In genomic region chr3:14490255-14490654, GRCh38 we compare ENCODE assay signal across 31 cellular contexts. TPM values are rescaled to one million over a fixed set of nuclear protein-coding genes. Genes with fewer than 3 reads are reported as not detected.
A peak's percentile ranks its signal among the peaks of the same experiment; 100 is the strongest.
DNase-seq lines count a peak whose midpoint lies in the region; ATAC-seq and TF ChIP-seq lines count a peak whose summit lies in the region.
"Had no signal": no experiment of that assay in that cellular context is flagged by ENCODE, and none has a peak within 500 bp of the region (broad histone marks: within the 10 kb centered on the region; RNA-seq: fewer than 3 reads in every experiment).

No MANE protein-coding gene starts in this region.

- H3K27me3 ChIP-seq in breast epithelium: no peaks in the 10 kb centered on the region
- no peaks in the 10 kb centered on the region for H3K27me3 ChIP-seq in PC-9 (ENCODE audit: insufficient read depth, low read depth)
- H3K27me3 ChIP-seq: ascending aorta, uterus had no signal

- no peak for ATAC-seq in stimulated activated naive B cell treated with anti-CD40 and anti-IgM and Interleukin-4, amounts not matched to agents 10 μg/mL and 1 μg/mL and 100 μg/mL, for 72 hours (replicated peaks)
- no peak for ATAC-seq in GM18861 (IDR thresholded peaks at IDR 0.05; ENCODE audit: unreplicated experiment)
- ATAC-seq: CD8-positive, alpha-beta T cell; effector memory CD8-positive, alpha-beta T cell; naive thymus-derived CD4-positive, alpha-beta T cell had no signal

- H3K4me1 Mint-ChIP-seq in MCF 10A (ENCODE audit: insufficient read depth, unreplicated experiment): peaks cover 16% of the 10 kb centered on the region
- H3K4me1 Mint-ChIP-seq in stimulated activated naive B cell treated with anti-CD40 and anti-IgM and Interleukin-4, amounts not matched to agents 10 μg/mL and 1 μg/mL and 100 μg/mL, for 72 hours: no peaks in the 10 kb centered on the region
- H3K4me1 Mint-ChIP-seq: activated CD4-positive, alpha-beta memory T cell treated with anti-CD3 and anti-CD28 coated beads, Interleukin-2, amount 10 ng/mL, durations not matched to agents 7 days and 5 days; activated naive CD4-positive, alpha-beta T cell treated with anti-CD3 and anti-CD28 coated beads, Interleukin-2, amount 50 U/mL, for 24 hours; B cell; naive thymus-derived CD4-positive, alpha-beta T cell had no signal

- H3K4me3 ChIP-seq in breast epithelium (no peak overlapping the region), PC-9 (no peak overlapping the region)
- H3K4me3 ChIP-seq: ascending aorta, SK-N-MC, uterus had no signal

- no TSS peak for BruUV-seq in MCF 10A (replicated peaks; lab: Mats Ljungman, UMichigan)
- BruUV-seq in PC-9 (replicated peaks; lab: Mats Ljungman, UMichigan): no TSS peak

- H3K4me2 ChIP-seq in PC-9: peak overlapping the region; percentile 35; the same call in 1 of the 2 replicates

- peak overlapping the region; percentile 29 for H3K27ac Mint-ChIP-seq in MCF 10A (ENCODE audit: low read depth, unreplicated experiment)
- H3K27ac Mint-ChIP-seq in stimulated activated naive B cell treated with anti-CD40 and anti-IgM and Interleukin-4, amounts not matched to agents 10 μg/mL and 1 μg/mL and 100 μg/mL, for 72 hours: peak overlapping the region; percentile 60
- H3K27ac Mint-ChIP-seq: activated CD4-positive, alpha-beta memory T cell treated with anti-CD3 and anti-CD28 coated beads, Interleukin-2, amount 10 ng/mL, durations not matched to agents 7 days and 5 days; activated naive CD4-positive, alpha-beta T cell treated with anti-CD3 and anti-CD28 coated beads, Interleukin-2, amount 50 U/mL, for 24 hours; activated T-helper 2 cell treated with anti-CD3 and anti-CD28 coated beads, Interferon-gamma antibody, Interleukin-2, Interleukin-4, amounts not matched to agents 10 μg/mL and 5 μg/mL and 100 μg/mL, durations not matched to agents 14 hours and 24 hours and 36 hours; B cell; CD8-positive, alpha-beta T cell had no signal

- no peaks in the 10 kb centered on the region for H3K9me3 Mint-ChIP-seq in MCF 10A (ENCODE audit: unreplicated experiment)
- H3K9me3 Mint-ChIP-seq in stimulated activated naive B cell treated with anti-CD40 and anti-IgM and Interleukin-4, amounts not matched to agents 10 μg/mL and 1 μg/mL and 100 μg/mL, for 72 hours: no peaks in the 10 kb centered on the region
- H3K9me3 Mint-ChIP-seq: activated CD4-positive, alpha-beta memory T cell treated with anti-CD3 and anti-CD28 coated beads, Interleukin-2, amount 10 ng/mL, durations not matched to agents 7 days and 5 days; activated naive CD4-positive, alpha-beta T cell treated with anti-CD3 and anti-CD28 coated beads, Interleukin-2, amount 50 U/mL, for 24 hours; activated T-helper 2 cell treated with anti-CD3 and anti-CD28 coated beads, Interferon-gamma antibody, Interleukin-2, Interleukin-4, amounts not matched to agents 10 μg/mL and 5 μg/mL and 100 μg/mL, durations not matched to agents 14 hours and 24 hours and 36 hours; CD8-positive, alpha-beta T cell; effector memory CD8-positive, alpha-beta T cell; naive thymus-derived CD4-positive, alpha-beta T cell had no signal

- TF ChIP-seq CTCF in MCF 10A (IDR thresholded peaks at IDR 0.05; ENCODE audit: unreplicated experiment): no peak
- TF ChIP-seq CTCF in breast epithelium (IDR thresholded peaks at IDR 0.05): no peak
- TF ChIP-seq CTCF in PC-9 (conservative IDR thresholded peaks at IDR 0.05): no peak

- H3K27ac ChIP-seq in breast epithelium (no peak overlapping the region), PC-9 (peak overlapping the region; percentile 72), epithelial cell of prostate (peak overlapping the region; percentile 46)
- H3K27ac ChIP-seq: ascending aorta, SK-N-MC, uterus had no signal

- CTCF ChIA-PET in MCF 10A (lab: Yijun Ruan, JAX) (interaction anchor here (0.5 to 1.2 kb wide), 2 partner anchors 10 to 28 kb away, joined by 3 read pairs; no protein-coding TSS in a partner anchor), PC-9 (lab: Charles Lee) (interaction anchor here (0.5 kb wide), 1 partner anchor 1309 kb away, joined by 5 read pairs; no protein-coding TSS in a partner anchor)

- no peak overlapping the region for H3K4me3 Mint-ChIP-seq in MCF 10A (ENCODE audit: unreplicated experiment)
- H3K4me3 Mint-ChIP-seq in stimulated activated naive B cell treated with anti-CD40 and anti-IgM and Interleukin-4, amounts not matched to agents 10 μg/mL and 1 μg/mL and 100 μg/mL, for 72 hours: no peak overlapping the region
- H3K4me3 Mint-ChIP-seq: activated CD4-positive, alpha-beta memory T cell treated with anti-CD3 and anti-CD28 coated beads, Interleukin-2, amount 10 ng/mL, durations not matched to agents 7 days and 5 days; activated naive CD4-positive, alpha-beta T cell treated with anti-CD3 and anti-CD28 coated beads, Interleukin-2, amount 50 U/mL, for 24 hours; B cell; CD8-positive, alpha-beta T cell; effector memory CD8-positive, alpha-beta T cell; naive thymus-derived CD4-positive, alpha-beta T cell had no signal

- intact Hi-C loops in MCF 10A (cut with micrococcal nuclease) (no loop called here), breast epithelium (cut with DNase I; ENCODE audit: low total_unique reads) (no loop called here), PC-9 (cut with micrococcal nuclease; ENCODE audit: unreplicated experiment) (no loop called here)

- H3K4me1 ChIP-seq in breast epithelium: peaks cover 0 to 4% of the 10 kb centered on the region in 2 donors
- H3K4me1 ChIP-seq in PC-9 (replicated peaks; ENCODE audit: insufficient read depth): peaks cover 17% of the 10 kb centered on the region
- H3K4me1 ChIP-seq: uterus had no signal

- H3K36me3 ChIP-seq in breast epithelium (no peaks in the 10 kb centered on the region), PC-9 (ENCODE audit: low read depth) (peaks cover 11% of the 10 kb centered on the region; the same call in 1 of the 2 replicates)
- H3K36me3 ChIP-seq: uterus had no signal

- no peaks in the 10 kb centered on the region for H4K20me1 ChIP-seq in PC-9 (ENCODE audit: insufficient read depth)

- H3K9me3 ChIP-seq in breast epithelium: no peaks in the 10 kb centered on the region
- no peaks in the 10 kb centered on the region for H3K9me3 ChIP-seq in PC-9 (ENCODE audit: insufficient read depth, low read depth)
- H3K9me3 ChIP-seq: ascending aorta, uterus had no signal

- TF ChIP-seq POLR2A in breast epithelium (IDR thresholded peaks at IDR 0.05): no peak

- H3K9me2 ChIP-seq in PC-9 (ENCODE audit: insufficient read depth): no peaks in the 10 kb centered on the region

- DNase-seq in MCF 10A (ENCODE audit: unreplicated experiment): no peak
- DNase-seq in breast epithelium (ENCODE audit: low spot score in 2 of 2): no peak
- no peak for DNase-seq in PC-9
- DNase-seq in epithelial cell of prostate (ENCODE audit: low read depth, low spot score): no peak
- DNase-seq in stimulated activated naive B cell treated with anti-CD40 and anti-IgM and Interleukin-4, amounts not matched to agents 10 μg/mL and 1 μg/mL and 100 μg/mL, for 72 hours: no peak
- no peak for DNase-seq in HUDEP-2 (lab: John Stamatoyannopoulos, UW; ENCODE audit: unreplicated experiment in 76 of 76)
- no peak for DNase-seq in GDM1 (lab: John Stamatoyannopoulos, UW)
- DNase-seq: activated CD4-positive, alpha-beta memory T cell treated with anti-CD3 and anti-CD28 coated beads, Interleukin-2, amount 10 ng/mL, durations not matched to agents 7 days and 5 days; activated CD8-positive, alpha-beta memory T cell treated with anti-CD3 and anti-CD28 coated beads, Interleukin-2, amount 50 U/mL, for 48 hours; CD8-positive, alpha-beta T cell; cortex of kidney; effector memory CD8-positive, alpha-beta T cell; GOT3; head of caudate nucleus; islet precursor cell; midbrain; naive thymus-derived CD4-positive, alpha-beta T cell; NCI-H1105; NCI-H187 treated with DMSO at 0.1 percent for 48 hours; NCI-H2171; retina; stimulated activated naive CD4-positive, alpha-beta T cell; T-helper 1 cell; uterus had no signal

- no peak overlapping the region for H2AFZ ChIP-seq in PC-9

- no peaks in the 10 kb centered on the region for H3K27me3 Mint-ChIP-seq in MCF 10A (ENCODE audit: insufficient read depth, unreplicated experiment)
- H3K27me3 Mint-ChIP-seq in stimulated activated naive B cell treated with anti-CD40 and anti-IgM and Interleukin-4, amounts not matched to agents 10 μg/mL and 1 μg/mL and 100 μg/mL, for 72 hours: no peaks in the 10 kb centered on the region
- H3K27me3 Mint-ChIP-seq: activated CD4-positive, alpha-beta memory T cell treated with anti-CD3 and anti-CD28 coated beads, Interleukin-2, amount 10 ng/mL, durations not matched to agents 7 days and 5 days; activated naive CD4-positive, alpha-beta T cell treated with anti-CD3 and anti-CD28 coated beads, Interleukin-2, amount 50 U/mL, for 24 hours; B cell; effector memory CD8-positive, alpha-beta T cell; naive thymus-derived CD4-positive, alpha-beta T cell had no signal

- peaks cover under 1% of the 10 kb centered on the region for H3K36me3 Mint-ChIP-seq in MCF 10A (ENCODE audit: insufficient read depth, unreplicated experiment)
- H3K36me3 Mint-ChIP-seq in stimulated activated naive B cell treated with anti-CD40 and anti-IgM and Interleukin-4, amounts not matched to agents 10 μg/mL and 1 μg/mL and 100 μg/mL, for 72 hours: peaks cover 23 to 38% of the 10 kb centered on the region in 2 donors

- POLR2A ChIA-PET in MCF 10A (lab: Yijun Ruan, JAX) (no interaction called here), PC-9 (lab: Charles Lee; ENCODE audit: unreplicated experiment) (no interaction called here)

- no peaks in the 10 kb centered on the region for H3K79me2 ChIP-seq in PC-9 (ENCODE audit: low read depth)

- H3F3A ChIP-seq in PC-9 (ENCODE audit: insufficient read depth, low read depth): peaks cover 35% of the 10 kb centered on the region

RNA-seq across cellular contexts. Expression of gene GRIP2, which starts 49.9 kb away (rescaled TPM):
- total RNA-seq in MCF 10A (2022): not detected in 2 replicates
- under 1 TPM; 0.16 to 0.88 (median 0.33) TPM for total RNA-seq in breast epithelium
- not detected in 2 replicates for total RNA-seq in PC-9 (2021)
- total RNA-seq: activated T-helper 2 cell treated with anti-CD3 and anti-CD28 coated beads, Interferon-gamma antibody, Interleukin-2, Interleukin-4, amounts not matched to agents 10 μg/mL and 5 μg/mL and 100 μg/mL, durations not matched to agents 14 hours and 24 hours and 36 hours; B cell; CD8-positive, alpha-beta T cell; HT-29; naive thymus-derived CD4-positive, alpha-beta T cell had no signal

Comparison
In these comparisons a context has a peak if more than half of its experiments do, and no peak if none do; other contexts are left out.
1. H3K27ac ChIP-seq: peak in PC-9 (single experiment) and epithelial cell of prostate (single experiment); none in breast epithelium (0 of 2).